Comparison of ENCODE assay signal across 1 cellular context in genomic region chr11:66328307-66329144, GRCh38.
A peak's percentile ranks its signal among the peaks of the same experiment; 100 is the strongest.
TF ChIP-seq lines count a peak whose summit lies in the region.

No MANE protein-coding gene starts in this region.

TF ChIP-seq in HepG2, 621 proteins besides CTCF, POLR2A, EP300 and RAD21 (continued from another document and continues in another):
- TF ChIP-seq ZNF747 (CRISPR knock-in tag; IDR thresholded peaks at IDR 0.05; ENCODE audit: borderline replicate concordance) (no peak), ZNF724P (CRISPR knock-in tag; IDR thresholded peaks at IDR 0.05; ENCODE audit: borderline replicate concordance) (no peak), DR1 (CRISPR knock-in tag; IDR thresholded peaks at IDR 0.05) (no peak), ZFP36L2 (CRISPR knock-in tag; IDR thresholded peaks at IDR 0.05) (0 out of 2 replicates have a peak, but pooled peaks have one; percentile 65), ZNF329 (CRISPR knock-in tag; IDR thresholded peaks at IDR 0.05; ENCODE audit: low read depth) (no peak), LBX2 (CRISPR knock-in tag; IDR thresholded peaks at IDR 0.05; ENCODE audit: borderline replicate concordance) (no peak), PITX1 (CRISPR knock-in tag; IDR thresholded peaks at IDR 0.05) (no peak), ZNF501 (CRISPR knock-in tag; IDR thresholded peaks at IDR 0.05) (0 out of 2 replicates have a peak, but pooled peaks have one; percentile 64), ZNF878 (CRISPR knock-in tag; IDR thresholded peaks at IDR 0.05) (peak; percentile 64; the same call in 1 of the 2 replicates), ZNF563 (CRISPR knock-in tag; IDR thresholded peaks at IDR 0.05) (peak; percentile 87; the same call in 1 of the 2 replicates), HDAC1 (CRISPR knock-in tag; IDR thresholded peaks at IDR 0.05) (peak; percentile 45; the same call in 1 of the 2 replicates), NCOR1 (IDR thresholded peaks at IDR 0.05; ENCODE audit: borderline replicate concordance, low read length) (no peak), AKAP8 (CRISPR knock-in tag; IDR thresholded peaks at IDR 0.05) (0 out of 2 replicates have a peak, but pooled peaks have one; percentile 56), ZNF451 (CRISPR knock-in tag; IDR thresholded peaks at IDR 0.05) (no peak), HMGXB4 (CRISPR knock-in tag; IDR thresholded peaks at IDR 0.05; ENCODE audit: borderline replicate concordance in 1 of 2, low read depth in 1 of 2) (peak; percentile 90 to 95), SMARCE1 (IDR thresholded peaks at IDR 0.05; ENCODE audit: borderline replicate concordance) (no peak), TFDP2 (CRISPR knock-in tag; IDR thresholded peaks at IDR 0.05) (peak; percentile 85), SOX5 (CRISPR knock-in tag; IDR thresholded peaks at IDR 0.05; ENCODE audit: borderline replicate concordance) (peak; percentile 56; the same call in 1 of the 2 replicates), ATF7-NPFF (CRISPR knock-in tag; IDR thresholded peaks at IDR 0.05; ENCODE audit: low read depth) (no peak; the same call in 1 of the 2 replicates), MED1 (CRISPR knock-in tag; IDR thresholded peaks at IDR 0.05) (peak; percentile 69), HDAC2 (CRISPR knock-in tag; IDR thresholded peaks at IDR 0.05) (peak; percentile 87), ZNF496 (CRISPR knock-in tag; IDR thresholded peaks at IDR 0.05; ENCODE audit: insufficient replicate concordance) (no peak), ZBTB43 (CRISPR knock-in tag; conservative IDR thresholded peaks at IDR 0.05) (no peak), GATA4 (IDR thresholded peaks at IDR 0.05; ENCODE audit: borderline replicate concordance, low read depth) (no peak), SAP130 (CRISPR knock-in tag; IDR thresholded peaks at IDR 0.05; ENCODE audit: low read depth) (peak; percentile 85), E2F5 (CRISPR knock-in tag; conservative IDR thresholded peaks at IDR 0.05) (no peak), IRF1 (CRISPR knock-in tag; IDR thresholded peaks at IDR 0.05; ENCODE audit: low read depth) (no peak), U2AF1 (optimal IDR thresholded peaks at IDR 0.05; ENCODE audit: low read depth, low read length) (no peak), ZNF503 (CRISPR knock-in tag; IDR thresholded peaks at IDR 0.05) (no peak), SNRNP70 (IDR thresholded peaks at IDR 0.05; ENCODE audit: low read depth, low read length) (no peak), RFX3 (CRISPR knock-in tag; IDR thresholded peaks at IDR 0.05) (no peak), GMEB2 (CRISPR knock-in tag; IDR thresholded peaks at IDR 0.05; ENCODE audit: low read depth) (no peak), ZNF770 (CRISPR knock-in tag; IDR thresholded peaks at IDR 0.05) (0 out of 2 replicates have a peak, but pooled peaks have one; percentile 60), PCBP2 (optimal IDR thresholded peaks at IDR 0.05; ENCODE audit: low read depth, low read length, poor library complexity, severe bottlenecking) (no peak), SRSF1 (optimal IDR thresholded peaks at IDR 0.05; ENCODE audit: low read depth, low read length) (no peak), ZNF543 (CRISPR knock-in tag; IDR thresholded peaks at IDR 0.05) (no peak), ZNF816 (CRISPR knock-in tag; IDR thresholded peaks at IDR 0.05; ENCODE audit: borderline replicate concordance) (no peak), TRIM24 (CRISPR knock-in tag; IDR thresholded peaks at IDR 0.05) (no peak), ZNF460 (CRISPR knock-in tag; IDR thresholded peaks at IDR 0.05; ENCODE audit: borderline replicate concordance) (no peak), MAFK (conservative IDR thresholded peaks at IDR 0.05 in 1 of 2, IDR thresholded peaks at IDR 0.05 in 1 of 2; ENCODE audit: low read length in 2 of 2) (no peak), CREB1 (IDR thresholded peaks at IDR 0.05) (no peak), CREB1 (CRISPR knock-in tag; IDR thresholded peaks at IDR 0.05) (no peak), FOXA1 (IDR thresholded peaks at IDR 0.05) (no peak), FOXA1 (CRISPR knock-in tag; IDR thresholded peaks at IDR 0.05) (no peak), SALL1 (CRISPR knock-in tag; IDR thresholded peaks at IDR 0.05) (peak; percentile 81), HNF1B (CRISPR knock-in tag; IDR thresholded peaks at IDR 0.05) (peak; percentile 79), XBP1 (CRISPR knock-in tag; IDR thresholded peaks at IDR 0.05) (no peak), ZNF276 (CRISPR knock-in tag; IDR thresholded peaks at IDR 0.05; ENCODE audit: low read depth) (0 out of 2 replicates have a peak, but pooled peaks have one; percentile 28), MTERF4 (CRISPR knock-in tag; IDR thresholded peaks at IDR 0.05) (peak; percentile 62; the same call in 1 of the 2 replicates)
